ENCODE assay signal across 8 cellular contexts in the genomic region with DNA sequence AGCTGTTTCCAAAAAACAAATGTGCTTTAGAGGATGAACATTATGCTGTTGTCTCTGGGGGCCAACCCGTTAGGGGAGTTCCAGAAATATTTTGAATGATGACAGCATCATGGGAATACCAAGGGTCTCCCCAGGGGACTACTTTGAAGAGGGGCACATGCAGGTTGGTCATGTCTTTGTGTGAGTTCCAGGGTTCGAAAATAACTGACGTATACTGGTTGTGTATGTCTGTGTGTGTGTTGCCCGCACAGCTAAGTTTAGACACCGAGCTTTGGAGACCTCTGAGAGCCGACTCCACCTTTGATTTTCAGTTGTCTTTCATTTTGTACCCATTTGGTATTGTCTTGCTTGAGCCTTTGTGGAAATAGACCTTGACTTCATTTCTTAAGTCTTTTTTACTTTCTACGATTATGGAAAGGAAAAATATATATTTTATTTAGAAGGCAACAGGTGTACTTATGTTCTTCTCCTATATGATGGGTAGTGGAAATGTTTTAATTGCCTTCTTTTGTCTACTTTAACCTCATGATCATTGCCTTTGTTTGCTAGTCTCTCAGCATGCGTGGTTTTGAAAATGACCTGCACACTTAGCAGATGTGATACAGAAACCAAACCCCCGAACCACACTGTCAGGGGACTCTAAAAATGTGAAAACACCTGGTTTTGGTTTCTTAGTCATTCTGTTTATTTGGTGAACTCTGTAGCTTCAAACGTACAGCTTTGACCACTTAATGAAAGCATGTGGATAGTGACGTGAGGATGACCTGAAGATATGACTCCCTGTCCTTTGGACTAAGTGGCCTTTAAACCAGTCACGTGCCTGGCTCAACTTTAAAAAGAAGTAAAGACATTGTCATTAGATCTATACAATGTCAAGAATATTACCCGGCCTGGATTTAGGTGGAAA. TPM values are rescaled to one million over a fixed set of nuclear protein-coding genes. Genes with fewer than 3 reads are reported as not detected.
DNase-seq lines count a peak whose midpoint lies in the region; ATAC-seq and TF ChIP-seq lines count a peak whose summit lies in the region.

No MANE protein-coding gene starts in this region.

- peak; percentile 40 for DNase-seq in stimulated activated CD4-positive, alpha-beta T cell treated with anti-CD3 and anti-CD28 coated beads, Interleukin-1b, Interleukin-23, amount 100 ng/mL, for 48 hours
- DNase-seq in stimulated activated CD4-positive, alpha-beta T cell treated with anti-CD3 and anti-CD28 coated beads, Interleukin-4, amount 100 ng/mL, for 4 hours, result no peak
- peak; percentile 67 to 68 for DNase-seq in activated T-cell treated with anti-CD3 and anti-CD28 coated beads, Interleukin-2, amount 50 U/mL, for 72 hours
- no peak for DNase-seq in effector CD4-positive, alpha-beta T cell
- DNase-seq in iPS-NIHi11 (ENCODE audit: low spot score), result no peak
- DNase-seq in heart left ventricle, result no peak

- H3K36me3 ChIP-seq in thymus (ENCODE audit: control insufficient read depth, insufficient read depth) (peaks cover 6% of the 10 kb centered on the region), heart left ventricle (no peaks in the 10 kb centered on the region)

- H3K27me3 ChIP-seq in thymus (ENCODE audit: control insufficient read depth, insufficient read depth) (no peaks in the 10 kb centered on the region), heart left ventricle (no peaks in the 10 kb centered on the region)

- no peaks in the 10 kb centered on the region for H3K9me3 ChIP-seq in thymus (ENCODE audit: control insufficient read depth)
- H3K9me3 ChIP-seq in heart left ventricle, result no peaks in the 10 kb centered on the region

- H3K4me3 Mint-ChIP-seq in activated T-cell treated with anti-CD3 and anti-CD28 coated beads, Interleukin-2, amount 50 U/mL, for 72 hours, result peak overlapping the region; percentile 51 to 80

- no peaks in the 10 kb centered on the region for H3K27me3 Mint-ChIP-seq in activated T-cell treated with anti-CD3 and anti-CD28 coated beads, Interleukin-2, amount 50 U/mL, for 72 hours (ENCODE audit: low read depth)

- intact Hi-C loops in heart left ventricle (cut with DNase I), result loop anchor here in 1 of 10 donors (5.0 kb wide), 1 partner anchor 51 kb away; no protein-coding TSS in a partner anchor

- H3K4me1 ChIP-seq in thymus (ENCODE audit: control insufficient read depth, insufficient read depth, low read length), result peaks cover 69% of the 10 kb centered on the region
- H3K4me1 ChIP-seq in heart left ventricle, result peaks cover 0 to 61% (median 26%) of the 10 kb centered on the region in 12 donors

- H3K9me3 Mint-ChIP-seq in activated T-cell treated with anti-CD3 and anti-CD28 coated beads, Interleukin-2, amount 50 U/mL, for 72 hours, result no peaks in the 10 kb centered on the region

- no peak for TF ChIP-seq POLR2A in heart left ventricle (IDR thresholded peaks at IDR 0.05)

- H3K27ac ChIP-seq in thymus (ENCODE audit: low read depth), result peak overlapping the region; percentile 67
- no peak overlapping the region for H3K27ac ChIP-seq in heart left ventricle

- peaks cover 5 to 8% of the 10 kb centered on the region in 2 donors for H3K36me3 Mint-ChIP-seq in activated T-cell treated with anti-CD3 and anti-CD28 coated beads, Interleukin-2, amount 50 U/mL, for 72 hours (ENCODE audit: insufficient read depth in 2 of 2)

- H3K27ac Mint-ChIP-seq in activated T-cell treated with anti-CD3 and anti-CD28 coated beads, Interleukin-2, amount 50 U/mL, for 72 hours, result peak overlapping the region; percentile 85

- ATAC-seq in HG03064 (IDR thresholded peaks at IDR 0.05; ENCODE audit: low read depth, unreplicated experiment), result peak; percentile 84
- peak; percentile 83 to 88 for ATAC-seq in activated T-cell treated with anti-CD3 and anti-CD28 coated beads, Interleukin-2, amount 50 U/mL, for 72 hours (replicated peaks in 1 of 2)
- ATAC-seq in heart left ventricle, result no peak

- peaks cover 82% of the 10 kb centered on the region for H3K4me1 Mint-ChIP-seq in activated T-cell treated with anti-CD3 and anti-CD28 coated beads, Interleukin-2, amount 50 U/mL, for 72 hours (ENCODE audit: low read depth)

- TF ChIP-seq CTCF in heart left ventricle (IDR thresholded peaks at IDR 0.05), result no peak

- H3K4me3 ChIP-seq in thymus (ENCODE audit: low read length) (no peak overlapping the region), heart left ventricle (no peak overlapping the region)

- WGBS in thymus, result 43% methylated on average over 13 of the region's 13 CpGs
- WGBS in heart left ventricle, 4 donors, result 81 to 89% (median 84%) methylated on average over 13 of the region's 13 CpGs

RNA-seq across cellular contexts. Expression of a gene that starts 56.5 kb away (rescaled TPM):
- total RNA-seq in activated T-cell treated with anti-CD3 and anti-CD28 coated beads, Interleukin-2, amount 50 U/mL, for 72 hours, result 10 to 100 TPM; 50.2 to 67.6 TPM
- polyA plus RNA-seq in thymus, result 33.9 TPM
- 10 to 100 TPM; 21.0 to 44.9 (median 31.6) TPM for total RNA-seq in heart left ventricle
- polyA plus RNA-seq in heart left ventricle, result 10 to 100 TPM; 10.1 to 44.8 TPM

Comparison
In these comparisons a context has a peak if more than half of its experiments do, and no peak if none do; other contexts are left out.
1. DNase-seq: peak in stimulated activated CD4-positive, alpha-beta T cell treated with anti-CD3 and anti-CD28 coated beads, Interleukin-1b, Interleukin-23, amount 100 ng/mL, for 48 hours (single experiment) and activated T-cell treated with anti-CD3 and anti-CD28 coated beads, Interleukin-2, amount 50 U/mL, for 72 hours (2 of 2); none in stimulated activated CD4-positive, alpha-beta T cell treated with anti-CD3 and anti-CD28 coated beads, Interleukin-4, amount 100 ng/mL, for 4 hours (0 of 2), effector CD4-positive, alpha-beta T cell (single experiment), iPS-NIHi11 (single experiment) and heart left ventricle (0 of 5).
2. ATAC-seq: peak in HG03064 (single experiment) and activated T-cell treated with anti-CD3 and anti-CD28 coated beads, Interleukin-2, amount 50 U/mL, for 72 hours (2 of 2); none in heart left ventricle (0 of 4).